9 cellular contexts compared by ENCODE assay signal in the genomic region with DNA sequence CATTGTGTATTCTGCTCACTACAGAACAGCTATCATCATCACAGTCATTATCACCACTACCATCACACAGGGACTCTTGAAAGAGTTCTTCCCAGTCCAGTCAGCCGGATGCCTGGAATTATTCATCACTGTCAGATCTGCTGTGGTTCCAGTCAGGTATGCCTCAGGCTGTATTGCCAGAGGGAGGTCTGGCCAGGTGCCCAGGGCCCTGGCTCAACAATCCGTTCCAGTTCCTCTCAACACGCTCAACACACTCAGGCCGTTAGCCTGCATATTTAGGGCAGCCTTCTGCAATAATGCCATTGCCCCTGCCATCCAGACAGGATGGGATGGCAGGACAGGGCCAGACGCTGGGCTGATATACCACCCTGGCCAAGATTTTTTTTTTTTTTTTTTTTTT. TPM values are rescaled to one million over a fixed set of nuclear protein-coding genes. Genes with fewer than 3 reads are reported as not detected.
DNase-seq lines count a peak whose midpoint lies in the region; ATAC-seq and TF ChIP-seq lines count a peak whose summit lies in the region.
"Had no signal": no experiment of that assay in that cellular context is flagged by ENCODE, and none has a peak within 500 bp of the region (broad histone marks: within the 10 kb centered on the region; RNA-seq: fewer than 3 reads in every experiment).

No MANE protein-coding gene starts in this region.

- H3K27ac ChIP-seq in dorsolateral prefrontal cortex: peak overlapping the region in 39 of 59 donors; percentile 7 to 87 (median 59)

- intact Hi-C loops in dorsolateral prefrontal cortex (cut with DNase I): no loop called here

- H3K27me3 ChIP-seq in dorsolateral prefrontal cortex: no peaks in the 10 kb centered on the region

- peak; percentile 51 for DNase-seq in DMS79 (lab: John Stamatoyannopoulos, UW)
- DNase-seq in NCI-H2196 treated with DMSO at 0.1 percent for 48 hours (lab: John Stamatoyannopoulos, UW; ENCODE audit: unreplicated experiment): peak; percentile 38
- peak in 4 of 10 donors; percentile 43 to 95 (median 60) for DNase-seq in dorsolateral prefrontal cortex
- DNase-seq in nucleus accumbens (lab: John Stamatoyannopoulos, UW): peak in 29 of 56 donors; percentile 9 to 74 (median 30)
- DNase-seq in foreskin melanocyte: no peak
- no peak for DNase-seq in activated CD8-positive, alpha-beta memory T cell treated with anti-CD3 and anti-CD28 coated beads for 24 hours
- no peak for DNase-seq in stimulated activated CD4-positive, alpha-beta T cell treated with anti-CD3 and anti-CD28 coated beads, Interleukin-2, amount 100 ng/mL, for 24 hours
- DNase-seq: activated T-cell treated with anti-CD3 and anti-CD28 coated beads, Interleukin-2, amount 50 U/mL, for 72 hours had no signal

- H3K4me3 ChIP-seq in dorsolateral prefrontal cortex: no peak overlapping the region

- no peak for TF ChIP-seq CTCF in dorsolateral prefrontal cortex (IDR thresholded peaks at IDR 0.05 in 54 of 56, conservative IDR thresholded peaks at IDR 0.05 in 2 of 56; ENCODE audit: low read depth in 1 of 56, partially characterized antibody in 56 of 56)

- no peak for ATAC-seq in GM19351 (IDR thresholded peaks at IDR 0.05; ENCODE audit: unreplicated experiment)

RNA-seq across cellular contexts. Expression of a gene that starts 28.6 kb away (rescaled TPM):
- total RNA-seq in dorsolateral prefrontal cortex: 10 to 100 TPM in 119 of 120 experiments, 1 to 10 TPM in 1; 8.9 to 47.8 (median 25.3) TPM

RNA-seq across cellular contexts. Expression of a gene that starts 37.7 kb away (rescaled TPM):
- total RNA-seq in dorsolateral prefrontal cortex: 100 to 1,000 TPM in 1 of 120 experiments, 10 to 100 TPM in 119; 33.5 to 139 (median 57.6) TPM

RNA-seq across cellular contexts. Expression of a gene that starts 44.2 kb away (rescaled TPM):
- total RNA-seq in dorsolateral prefrontal cortex: 100 to 1,000 TPM in 6 of 120 experiments, 10 to 100 TPM in 114; 62.6 to 104 (median 87.0) TPM

Comparison
In these comparisons a context has a peak if more than half of its experiments do, and no peak if none do; other contexts are left out.
1. DNase-seq: peak in DMS79 (single experiment), NCI-H2196 treated with DMSO at 0.1 percent for 48 hours (single experiment) and nucleus accumbens (29 of 56); none in foreskin melanocyte (single experiment), activated CD8-positive, alpha-beta memory T cell treated with anti-CD3 and anti-CD28 coated beads for 24 hours (single experiment) and stimulated activated CD4-positive, alpha-beta T cell treated with anti-CD3 and anti-CD28 coated beads, Interleukin-2, amount 100 ng/mL, for 24 hours (0 of 2).